In the genomic region with DNA sequence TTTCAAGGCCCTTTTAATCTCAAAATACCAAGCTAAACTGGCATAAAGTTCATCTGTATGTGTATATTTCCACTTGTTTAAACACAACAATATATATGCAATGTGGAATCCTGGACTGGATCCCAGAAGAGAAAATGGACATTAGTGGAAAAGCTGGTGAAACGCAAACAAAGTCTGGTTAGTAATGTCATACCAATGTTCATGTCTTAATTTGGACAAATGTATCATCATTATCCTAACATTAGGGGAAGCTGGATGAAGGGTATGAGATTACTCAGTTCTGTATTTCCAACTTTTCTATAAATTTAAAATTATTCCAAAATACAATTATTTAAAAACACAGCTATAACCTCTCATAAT, we compare ENCODE assay signal across 1 cellular context.
TF ChIP-seq lines count a peak whose summit lies in the region.

No MANE protein-coding gene starts in this region.

TF ChIP-seq in HCT116, 20 proteins besides CTCF, POLR2A, EP300 and RAD21:
- TF ChIP-seq, protein P1, sequence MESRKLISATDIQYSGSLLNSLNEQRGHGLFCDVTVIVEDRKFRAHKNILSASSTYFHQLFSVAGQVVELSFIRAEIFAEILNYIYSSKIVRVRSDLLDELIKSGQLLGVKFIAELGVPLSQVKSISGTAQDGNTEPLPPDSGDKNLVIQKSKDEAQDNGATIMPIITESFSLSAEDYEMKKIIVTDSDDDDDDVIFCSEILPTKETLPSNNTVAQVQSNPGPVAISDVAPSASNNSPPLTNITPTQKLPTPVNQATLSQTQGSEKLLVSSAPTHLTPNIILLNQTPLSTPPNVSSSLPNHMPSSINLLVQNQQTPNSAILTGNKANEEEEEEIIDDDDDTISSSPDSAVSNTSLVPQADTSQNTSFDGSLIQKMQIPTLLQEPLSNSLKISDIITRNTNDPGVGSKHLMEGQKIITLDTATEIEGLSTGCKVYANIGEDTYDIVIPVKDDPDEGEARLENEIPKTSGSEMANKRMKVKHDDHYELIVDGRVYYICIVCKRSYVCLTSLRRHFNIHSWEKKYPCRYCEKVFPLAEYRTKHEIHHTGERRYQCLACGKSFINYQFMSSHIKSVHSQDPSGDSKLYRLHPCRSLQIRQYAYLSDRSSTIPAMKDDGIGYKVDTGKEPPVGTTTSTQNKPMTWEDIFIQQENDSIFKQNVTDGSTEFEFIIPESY (IDR thresholded peaks at IDR 0.05; ENCODE audit: extremely low read depth, insufficient replicate concordance, low read length), result no peak
- TF ChIP-seq POLR2AphosphoS5 (IDR thresholded peaks at IDR 0.05; ENCODE audit: low read depth, low read length), result no peak
- TF ChIP-seq EZH2phosphoT487 (IDR thresholded peaks at IDR 0.05; ENCODE audit: borderline replicate concordance), result no peak
- no peak for TF ChIP-seq SRF (IDR thresholded peaks at IDR 0.05; ENCODE audit: low read depth)
- TF ChIP-seq, protein P2, sequence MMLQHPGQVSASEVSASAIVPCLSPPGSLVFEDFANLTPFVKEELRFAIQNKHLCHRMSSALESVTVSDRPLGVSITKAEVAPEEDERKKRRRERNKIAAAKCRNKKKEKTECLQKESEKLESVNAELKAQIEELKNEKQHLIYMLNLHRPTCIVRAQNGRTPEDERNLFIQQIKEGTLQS (IDR thresholded peaks at IDR 0.05), result no peak
- TF ChIP-seq CEBPB (IDR thresholded peaks at IDR 0.05; ENCODE audit: low read depth), result no peak
- no peak for TF ChIP-seq SIN3A (IDR thresholded peaks at IDR 0.05; ENCODE audit: low read depth)
- no peak for TF ChIP-seq YY1 (IDR thresholded peaks at IDR 0.05; ENCODE audit: extremely low read depth, insufficient replicate concordance, low read depth, low read length)
- TF ChIP-seq EZH2 (IDR thresholded peaks at IDR 0.05), result no peak
- TF ChIP-seq TCF7L2 (IDR thresholded peaks at IDR 0.05; ENCODE audit: borderline replicate concordance, extremely low read depth, insufficient read depth, insufficient read length), result no peak
- TF ChIP-seq ZNF274 (IDR thresholded peaks at IDR 0.05; ENCODE audit: low read depth, low read length), result no peak
- no peak for TF ChIP-seq CBX3 (IDR thresholded peaks at IDR 0.05; ENCODE audit: low read depth)
- TF ChIP-seq, protein P3, sequence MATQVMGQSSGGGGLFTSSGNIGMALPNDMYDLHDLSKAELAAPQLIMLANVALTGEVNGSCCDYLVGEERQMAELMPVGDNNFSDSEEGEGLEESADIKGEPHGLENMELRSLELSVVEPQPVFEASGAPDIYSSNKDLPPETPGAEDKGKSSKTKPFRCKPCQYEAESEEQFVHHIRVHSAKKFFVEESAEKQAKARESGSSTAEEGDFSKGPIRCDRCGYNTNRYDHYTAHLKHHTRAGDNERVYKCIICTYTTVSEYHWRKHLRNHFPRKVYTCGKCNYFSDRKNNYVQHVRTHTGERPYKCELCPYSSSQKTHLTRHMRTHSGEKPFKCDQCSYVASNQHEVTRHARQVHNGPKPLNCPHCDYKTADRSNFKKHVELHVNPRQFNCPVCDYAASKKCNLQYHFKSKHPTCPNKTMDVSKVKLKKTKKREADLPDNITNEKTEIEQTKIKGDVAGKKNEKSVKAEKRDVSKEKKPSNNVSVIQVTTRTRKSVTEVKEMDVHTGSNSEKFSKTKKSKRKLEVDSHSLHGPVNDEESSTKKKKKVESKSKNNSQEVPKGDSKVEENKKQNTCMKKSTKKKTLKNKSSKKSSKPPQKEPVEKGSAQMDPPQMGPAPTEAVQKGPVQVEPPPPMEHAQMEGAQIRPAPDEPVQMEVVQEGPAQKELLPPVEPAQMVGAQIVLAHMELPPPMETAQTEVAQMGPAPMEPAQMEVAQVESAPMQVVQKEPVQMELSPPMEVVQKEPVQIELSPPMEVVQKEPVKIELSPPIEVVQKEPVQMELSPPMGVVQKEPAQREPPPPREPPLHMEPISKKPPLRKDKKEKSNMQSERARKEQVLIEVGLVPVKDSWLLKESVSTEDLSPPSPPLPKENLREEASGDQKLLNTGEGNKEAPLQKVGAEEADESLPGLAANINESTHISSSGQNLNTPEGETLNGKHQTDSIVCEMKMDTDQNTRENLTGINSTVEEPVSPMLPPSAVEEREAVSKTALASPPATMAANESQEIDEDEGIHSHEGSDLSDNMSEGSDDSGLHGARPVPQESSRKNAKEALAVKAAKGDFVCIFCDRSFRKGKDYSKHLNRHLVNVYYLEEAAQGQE (IDR thresholded peaks at IDR 0.05; ENCODE audit: low read depth), result no peak
- TF ChIP-seq ZFX (IDR thresholded peaks at IDR 0.05), result no peak
- TF ChIP-seq FOSL1 (IDR thresholded peaks at IDR 0.05; ENCODE audit: low read depth), result no peak
- TF ChIP-seq, protein P4, sequence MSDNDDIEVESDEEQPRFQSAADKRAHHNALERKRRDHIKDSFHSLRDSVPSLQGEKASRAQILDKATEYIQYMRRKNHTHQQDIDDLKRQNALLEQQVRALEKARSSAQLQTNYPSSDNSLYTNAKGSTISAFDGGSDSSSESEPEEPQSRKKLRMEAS (IDR thresholded peaks at IDR 0.05), result no peak
- no peak for TF ChIP-seq JUND (IDR thresholded peaks at IDR 0.05)
- TF ChIP-seq SP1 (IDR thresholded peaks at IDR 0.05; ENCODE audit: low read depth), result no peak
- no peak for TF ChIP-seq EGR1 (IDR thresholded peaks at IDR 0.05; ENCODE audit: low read depth)
